In genomic region chr11:110712643-110713468, GRCh38 we compare ENCODE assay signal across 9 cellular contexts. TPM values are rescaled to one million over a fixed set of nuclear protein-coding genes. Genes with fewer than 3 reads are reported as not detected.
A peak's percentile ranks its signal among the peaks of the same experiment; 100 is the strongest.
DNase-seq lines count a peak whose midpoint lies in the region; ATAC-seq and TF ChIP-seq lines count a peak whose summit lies in the region.
"Had no signal": no experiment of that assay in that cellular context is flagged by ENCODE, and none has a peak within 500 bp of the region (broad histone marks: within the 10 kb centered on the region; RNA-seq: fewer than 3 reads in every experiment).

No MANE protein-coding gene starts in this region.

- H3K4me3 Mint-ChIP-seq in activated T-helper 2 cell treated with anti-CD3 and anti-CD28 coated beads, Interferon-gamma antibody, Interleukin-2, Interleukin-4, amounts not matched to agents 10 μg/mL and 5 μg/mL and 100 μg/mL, durations not matched to agents 14 hours and 24 hours and 36 hours (ENCODE audit: low read depth) = peak overlapping the region; percentile 49
- H3K4me3 Mint-ChIP-seq in osteocyte (ENCODE audit: unreplicated experiment) = peak overlapping the region; percentile 73

- H3K27ac ChIP-seq in KMS-11 (no peak overlapping the region), heart right ventricle (peak overlapping the region in 1 of 10 donors; percentile 44)

- H3K4me1 Mint-ChIP-seq in activated T-helper 2 cell treated with anti-CD3 and anti-CD28 coated beads, Interferon-gamma antibody, Interleukin-2, Interleukin-4, amounts not matched to agents 10 μg/mL and 5 μg/mL and 100 μg/mL, durations not matched to agents 14 hours and 24 hours and 36 hours (ENCODE audit: low read depth) = peaks cover 14% of the 10 kb centered on the region
- H3K4me1 Mint-ChIP-seq in osteocyte (ENCODE audit: unreplicated experiment) = peaks cover 22% of the 10 kb centered on the region

- H3K9ac ChIP-seq in KMS-11 = no peak overlapping the region

- in situ Hi-C loops in Caki2 (cut with HindIII; ENCODE audit: low pct_unique_long_range_greater_than_20kb, low sequenced_read_pairs) = no loop called here

- DNase-seq in Caki2 (ENCODE audit: low read depth) = peak; percentile 10
- no peak for DNase-seq in activated T-helper 2 cell treated with anti-CD3 and anti-CD28 coated beads, Interferon-gamma antibody, Interleukin-2, Interleukin-4, amounts not matched to agents 10 μg/mL and 5 μg/mL and 100 μg/mL, durations not matched to agents 14 hours and 24 hours and 36 hours (ENCODE audit: low spot score)
- peak in 1 of 2 donors; percentile 19 for DNase-seq in heart right ventricle
- peak; percentile 84 for DNase-seq in osteocyte (ENCODE audit: extremely low spot score, unreplicated experiment)
- DNase-seq in SIG-M5 (lab: John Stamatoyannopoulos, UW) = no peak
- DNase-seq in epidermal melanocyte (ENCODE audit: insufficient read length, low spot score) = no peak

- WGBS in heart right ventricle, 2 donors = 2% methylated on average over 52 of the region's 52 CpGs

- H3K4me1 ChIP-seq in KMS-11 (ENCODE audit: low read depth, poor library complexity, severe bottlenecking) (no peaks in the 10 kb centered on the region), heart right ventricle (peaks cover 0 to 31% (median 23%) of the 10 kb centered on the region in 9 donors)

- H3K36me3 Mint-ChIP-seq in activated T-helper 2 cell treated with anti-CD3 and anti-CD28 coated beads, Interferon-gamma antibody, Interleukin-2, Interleukin-4, amounts not matched to agents 10 μg/mL and 5 μg/mL and 100 μg/mL, durations not matched to agents 14 hours and 24 hours and 36 hours (ENCODE audit: low read depth) = no peaks in the 10 kb centered on the region
- H3K36me3 Mint-ChIP-seq in osteocyte (ENCODE audit: unreplicated experiment) = peaks cover 2% of the 10 kb centered on the region

- H3K79me2 ChIP-seq in KMS-11 (ENCODE audit: insufficient read depth, low read depth) = no peaks in the 10 kb centered on the region

- H3K9me3 ChIP-seq in heart right ventricle = no peaks in the 10 kb centered on the region

- H4K20me1 ChIP-seq in KMS-11 (ENCODE audit: insufficient read depth) = no peaks in the 10 kb centered on the region

- peak; percentile 9 for ATAC-seq in GM21423 (IDR thresholded peaks at IDR 0.05; ENCODE audit: unreplicated experiment)
- peak; percentile 12 to 58 (median 40) for ATAC-seq in heart right ventricle

- peak overlapping the region; percentile 82 for H2AFZ ChIP-seq in KMS-11 (ENCODE audit: low read depth)

- H3K4me2 ChIP-seq in KMS-11 = peak overlapping the region; percentile 54

- H3K4me3 ChIP-seq in KMS-11 (IDR thresholded peaks at IDR 0.05; ENCODE audit: insufficient read depth, low read depth, low read length) (no peak overlapping the region), heart right ventricle (peak overlapping the region; percentile 11 to 71 (median 56))

- TF ChIP-seq CTCF in KMS-11 (conservative IDR thresholded peaks at IDR 0.05; ENCODE audit: low read depth, low read length) = no peak
- peak in 2 of 9 donors; percentile 22 to 27 for TF ChIP-seq CTCF in heart right ventricle (IDR thresholded peaks at IDR 0.05)
- TF ChIP-seq CTCF in osteocyte (IDR thresholded peaks at IDR 0.05) = peak; percentile 38

- H3K27me3 Mint-ChIP-seq in activated T-helper 2 cell treated with anti-CD3 and anti-CD28 coated beads, Interferon-gamma antibody, Interleukin-2, Interleukin-4, amounts not matched to agents 10 μg/mL and 5 μg/mL and 100 μg/mL, durations not matched to agents 14 hours and 24 hours and 36 hours (ENCODE audit: low read depth) = peaks cover 57% of the 10 kb centered on the region
- peaks cover 41% of the 10 kb centered on the region for H3K27me3 Mint-ChIP-seq in osteocyte (ENCODE audit: unreplicated experiment)

- intact Hi-C loops in activated T-helper 2 cell treated with anti-CD3 and anti-CD28 coated beads, Interferon-gamma antibody, Interleukin-2, Interleukin-4, amounts not matched to agents 10 μg/mL and 5 μg/mL and 100 μg/mL, durations not matched to agents 14 hours and 24 hours and 36 hours (cut with micrococcal nuclease) = loop anchor here (5.0 kb wide), 1 partner anchor 261 kb away; no protein-coding TSS in a partner anchor
- intact Hi-C loops in heart right ventricle (cut with DNase I) = no loop called here

- H3K27ac Mint-ChIP-seq in activated T-helper 2 cell treated with anti-CD3 and anti-CD28 coated beads, Interferon-gamma antibody, Interleukin-2, Interleukin-4, amounts not matched to agents 10 μg/mL and 5 μg/mL and 100 μg/mL, durations not matched to agents 14 hours and 24 hours and 36 hours = no peak overlapping the region
- H3K27ac Mint-ChIP-seq in osteocyte (ENCODE audit: unreplicated experiment) = no peak overlapping the region

- no peaks in the 10 kb centered on the region for H3K9me3 Mint-ChIP-seq in activated T-helper 2 cell treated with anti-CD3 and anti-CD28 coated beads, Interferon-gamma antibody, Interleukin-2, Interleukin-4, amounts not matched to agents 10 μg/mL and 5 μg/mL and 100 μg/mL, durations not matched to agents 14 hours and 24 hours and 36 hours
- no peaks in the 10 kb centered on the region for H3K9me3 Mint-ChIP-seq in osteocyte (ENCODE audit: unreplicated experiment)

- H3K27me3 ChIP-seq in KMS-11 (ENCODE audit: insufficient read depth, low read depth) (no peaks in the 10 kb centered on the region), heart right ventricle (peaks cover 6 to 81% (median 47%) of the 10 kb centered on the region in 7 donors)

- no peaks in the 10 kb centered on the region for H3K36me3 ChIP-seq in KMS-11 (ENCODE audit: insufficient read depth)
- H3K36me3 ChIP-seq in heart right ventricle = no peaks in the 10 kb centered on the region

RNA-seq across cellular contexts. Expression of gene ARHGAP20, which starts 0.6 kb away (rescaled TPM):
- not detected in 2 replicates for total RNA-seq in Caki2 (2014; rRNA removed; shearing (Covaris generic); ENCODE audit: low replicate concordance)
- not detected in 2 replicates for total RNA-seq in activated T-helper 2 cell treated with anti-CD3 and anti-CD28 coated beads, Interferon-gamma antibody, Interleukin-2, Interleukin-4, amounts not matched to agents 10 μg/mL and 5 μg/mL and 100 μg/mL, durations not matched to agents 14 hours and 24 hours and 36 hours
- 1 to 10 TPM in 1 of 10 donors, under 1 TPM in 9; 0.20 to 1.3 (median 0.34) TPM for total RNA-seq in heart right ventricle
- polyA plus RNA-seq in heart right ventricle = under 1 TPM; 0.14 to 0.15 TPM
- 0.91 and 1.0 TPM in 2 replicates for total RNA-seq in osteocyte
- total RNA-seq: SK-MEL-5 had no signal

Comparison
In these comparisons a context has a peak if more than half of its experiments do, and no peak if none do; other contexts are left out.
1. DNase-seq: peak in Caki2 (single experiment) and osteocyte (single experiment); none in activated T-helper 2 cell treated with anti-CD3 and anti-CD28 coated beads, Interferon-gamma antibody, Interleukin-2, Interleukin-4, amounts not matched to agents 10 μg/mL and 5 μg/mL and 100 μg/mL, durations not matched to agents 14 hours and 24 hours and 36 hours (single experiment), SIG-M5 (single experiment) and epidermal melanocyte (single experiment).